18 cellular contexts compared by ENCODE assay signal in genomic region chr18:21000667-21001066, GRCh38.
DNase-seq lines count a peak whose midpoint lies in the region; TF ChIP-seq lines count a peak whose summit lies in the region.
"Had no signal": no experiment of that assay in that cellular context is flagged by ENCODE, and none has a peak within 500 bp of the region (broad histone marks: within the 10 kb centered on the region; RNA-seq: fewer than 3 reads in every experiment).

No MANE protein-coding gene starts in this region.

- H3K23ac ChIP-seq in mesendoderm (ENCODE audit: low read length), result no peak overlapping the region

- H3K79me1 ChIP-seq in mesendoderm (ENCODE audit: low read length), result no peaks in the 10 kb centered on the region

- DNase-seq in HCEC 1CT (peak; percentile 73), NCI-H226 (peak; percentile 16), choroid plexus epithelial cell (ENCODE audit: low read depth) (peak; percentile 39), midbrain (lab: John Stamatoyannopoulos, UW) (no peak), mesendoderm (no peak), tibial nerve (ENCODE audit: low spot score in 2 of 2) (no peak)
- DNase-seq: activated CD8-positive, alpha-beta memory T cell treated with anti-CD3 and anti-CD28 coated beads for 24 hours; amniotic stem cell; effector CD8-positive, alpha-beta T cell; foreskin melanocyte; kidney glomerular epithelial cell; NCI-H1092; NCI-H2081 treated with DMSO at 0.1 percent for 48 hours; NCI-H524 treated with DMSO at 0.1 percent for 48 hours; testis had no signal

- H4K8ac ChIP-seq in mesendoderm (ENCODE audit: low read depth, low read length), result no peak overlapping the region

- H3K18ac ChIP-seq in mesendoderm (ENCODE audit: low read length), result no peak overlapping the region

- H3K4ac ChIP-seq in mesendoderm (ENCODE audit: low read depth, low read length), result no peak overlapping the region

- H3K4me3 ChIP-seq in choroid plexus epithelial cell (ENCODE audit: low read depth, low read length) (no peak overlapping the region), neutrophil (ENCODE audit: low read depth in 1 of 2, low read length in 1 of 2) (no peak overlapping the region), mesendoderm (ENCODE audit: low read length) (no peak overlapping the region), tibial nerve (no peak overlapping the region)
- H3K4me3 ChIP-seq: BLaER1, K562, testis had no signal

- no peaks in the 10 kb centered on the region for H3K79me2 ChIP-seq in mesendoderm (ENCODE audit: control insufficient read depth, insufficient read depth, low read length)

- H3K27ac ChIP-seq in neutrophil (peak overlapping the region; percentile 6), mesendoderm (ENCODE audit: low read depth, low read length) (no peak overlapping the region), tibial nerve (no peak overlapping the region)
- H3K27ac ChIP-seq: BLaER1, testis had no signal

- no peaks in the 10 kb centered on the region for H3K9me3 ChIP-seq in neutrophil
- H3K9me3 ChIP-seq in tibial nerve, result no peaks in the 10 kb centered on the region
- H3K9me3 ChIP-seq: BLaER1, testis had no signal

- H2BK15ac ChIP-seq in mesendoderm (replicated peaks; ENCODE audit: low read depth), result no peak overlapping the region

- no peak overlapping the region for H3K4me2 ChIP-seq in mesendoderm (ENCODE audit: low read length)
- H3K4me2 ChIP-seq: BLaER1 had no signal

- H4K5ac ChIP-seq in mesendoderm (ENCODE audit: low read length), result no peak overlapping the region

- TF ChIP-seq CTCF in choroid plexus epithelial cell (conservative IDR thresholded peaks at IDR 0.05; ENCODE audit: low read depth, low read length) (no peak), neutrophil (IDR thresholded peaks at IDR 0.05) (no peak), tibial nerve (IDR thresholded peaks at IDR 0.05) (no peak)

- TF ChIP-seq POLR2A in tibial nerve (IDR thresholded peaks at IDR 0.05), result no peak

- H3K36me3 ChIP-seq in neutrophil, result peaks cover 61% of the 10 kb centered on the region
- H3K36me3 ChIP-seq in mesendoderm (ENCODE audit: control insufficient read depth, insufficient read depth, low read length), result no peaks in the 10 kb centered on the region
- peaks cover 0 to 37% (median 0%) of the 10 kb centered on the region in 3 donors for H3K36me3 ChIP-seq in tibial nerve

- TF ChIP-seq EP300 in tibial nerve (IDR thresholded peaks at IDR 0.05), result no peak

- no peak overlapping the region for H3K56ac ChIP-seq in mesendoderm (ENCODE audit: low read length)

- no peak overlapping the region for H2AK5ac ChIP-seq in mesendoderm (ENCODE audit: low read length)

- no peak overlapping the region for H2BK120ac ChIP-seq in mesendoderm (ENCODE audit: low read depth, low read length)

- no peak overlapping the region for H3K9ac ChIP-seq in mesendoderm (ENCODE audit: low read length)
- H3K9ac ChIP-seq: BLaER1 had no signal

- no peaks in the 10 kb centered on the region for H3K27me3 ChIP-seq in neutrophil
- H3K27me3 ChIP-seq in mesendoderm (ENCODE audit: insufficient read depth, low read length, poor library complexity), result no peaks in the 10 kb centered on the region
- H3K27me3 ChIP-seq in tibial nerve, result no peaks in the 10 kb centered on the region
- H3K27me3 ChIP-seq: BLaER1, testis had no signal

- H2BK5ac ChIP-seq in mesendoderm (ENCODE audit: low read length), result no peak overlapping the region

- H3K4me1 ChIP-seq in neutrophil (ENCODE audit: control insufficient read depth in 1 of 2, insufficient read depth in 1 of 2, low read depth in 1 of 2, low read length in 1 of 2), result no peaks in the 10 kb centered on the region
- no peaks in the 10 kb centered on the region for H3K4me1 ChIP-seq in mesendoderm (ENCODE audit: control insufficient read depth, low read depth, low read length)
- H3K4me1 ChIP-seq in tibial nerve, result peaks cover 0 to 40% (median 8%) of the 10 kb centered on the region in 4 donors

Comparison
In these comparisons a context has a peak if more than half of its experiments do, and no peak if none do; other contexts are left out.
1. DNase-seq: peak in HCEC 1CT (single experiment), NCI-H226 (single experiment) and choroid plexus epithelial cell (single experiment); none in midbrain (single experiment), mesendoderm (single experiment) and tibial nerve (0 of 2).